Comparison of ENCODE assay signal across 23 cellular contexts in the genomic region with DNA sequence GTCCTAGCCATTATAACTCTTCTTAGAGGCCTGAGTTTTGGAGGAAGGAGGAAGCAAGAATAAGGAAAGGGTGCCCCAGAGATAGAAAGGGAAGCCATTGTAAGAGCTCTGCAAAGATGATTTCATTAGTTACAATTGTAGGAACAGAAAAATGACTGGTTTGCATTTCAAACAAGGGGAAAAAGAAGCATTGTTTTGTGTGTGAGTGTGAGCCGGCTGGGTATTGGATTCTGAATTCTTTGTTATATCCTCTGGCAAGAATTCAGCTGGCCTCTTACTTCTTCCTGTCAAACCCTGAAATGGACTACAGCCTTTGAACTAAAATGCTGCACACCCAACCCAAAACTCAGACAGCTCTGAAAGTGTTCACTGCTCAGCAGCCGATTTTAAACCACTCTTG.
DNase-seq lines count a peak whose midpoint lies in the region; ATAC-seq and TF ChIP-seq lines count a peak whose summit lies in the region.
"Had no signal": no experiment of that assay in that cellular context is flagged by ENCODE, and none has a peak within 500 bp of the region (broad histone marks: within the 10 kb centered on the region; RNA-seq: fewer than 3 reads in every experiment).

No MANE protein-coding gene starts in this region.

- no peak for TF ChIP-seq POLR2A in body of pancreas (IDR thresholded peaks at IDR 0.05)

- H3K4me1 ChIP-seq in body of pancreas, result peaks cover 4% of the 10 kb centered on the region
- H3K4me1 ChIP-seq in neural progenitor cell, result peaks cover 17% of the 10 kb centered on the region
- H3K4me1 ChIP-seq: A549 had no signal

- TF ChIP-seq CTCF in AG10803 (conservative IDR thresholded peaks at IDR 0.05; ENCODE audit: low read length), result no peak
- no peak for TF ChIP-seq CTCF in body of pancreas (IDR thresholded peaks at IDR 0.05)
- no peak for TF ChIP-seq CTCF in neural progenitor cell (IDR thresholded peaks at IDR 0.05)

- H3K4me2 ChIP-seq in neural progenitor cell, result no peak overlapping the region
- H3K4me2 ChIP-seq: A549 had no signal

- H3K4me3 Mint-ChIP-seq in neural progenitor cell, result no peak overlapping the region
- H3K4me3 Mint-ChIP-seq: activated CD4-positive, alpha-beta T cell treated with anti-CD3 and anti-CD28 coated beads, Interleukin-2, amount 10 ng/mL, durations not matched to agents 7 days and 5 days; activated naive CD8-positive, alpha-beta T cell treated with anti-CD3 and anti-CD28 coated beads for 36 hours; CD14-positive monocyte had no signal

- 53 to 61% methylated on average over 2 of the region's 2 CpGs for WGBS in body of pancreas, 2 donors

- H3K27me3 ChIP-seq in body of pancreas (no peaks in the 10 kb centered on the region), neural progenitor cell (no peaks in the 10 kb centered on the region)

- H3K79me2 ChIP-seq in neural progenitor cell (ENCODE audit: low read depth), result no peaks in the 10 kb centered on the region

- H3K36me3 ChIP-seq in body of pancreas (replicated peaks in 1 of 2; ENCODE audit: insufficient read depth in 1 of 2, low read depth in 2 of 2) (no peaks in the 10 kb centered on the region), neural progenitor cell (no peaks in the 10 kb centered on the region)

- H3K27me3 Mint-ChIP-seq in neural progenitor cell (ENCODE audit: insufficient read depth, low read depth), result peaks cover 5% of the 10 kb centered on the region

- intact Hi-C loops in body of pancreas (cut with DNase I), result no loop called here

- H3K4me3 ChIP-seq in AG10803 (ENCODE audit: low read length), result no peak overlapping the region
- no peak overlapping the region for H3K4me3 ChIP-seq in body of pancreas
- H3K4me3 ChIP-seq in neural progenitor cell, result no peak overlapping the region
- H3K4me3 ChIP-seq: A549 had no signal

- H3K36me3 Mint-ChIP-seq in neural progenitor cell, result no peaks in the 10 kb centered on the region
- H3K36me3 Mint-ChIP-seq: activated naive CD8-positive, alpha-beta T cell treated with anti-CD3 and anti-CD28 coated beads for 36 hours; CD14-positive monocyte had no signal

- no peaks in the 10 kb centered on the region for H4K20me1 ChIP-seq in neural progenitor cell (ENCODE audit: low read depth)

- H3K4me1 Mint-ChIP-seq in neural progenitor cell, result peaks cover 8% of the 10 kb centered on the region
- H3K4me1 Mint-ChIP-seq: activated CD4-positive, alpha-beta T cell treated with anti-CD3 and anti-CD28 coated beads, Interleukin-2, amount 10 ng/mL, durations not matched to agents 7 days and 5 days; activated naive CD8-positive, alpha-beta T cell treated with anti-CD3 and anti-CD28 coated beads for 36 hours had no signal

- H3K9ac ChIP-seq in neural progenitor cell, result no peak overlapping the region

- peaks cover 16% of the 10 kb centered on the region for H3K9me3 Mint-ChIP-seq in neural progenitor cell

- peak overlapping the region; percentile 54 for H3K27ac Mint-ChIP-seq in neural progenitor cell
- H3K27ac Mint-ChIP-seq: activated CD4-positive, alpha-beta T cell treated with anti-CD3 and anti-CD28 coated beads, Interleukin-2, amount 10 ng/mL, durations not matched to agents 7 days and 5 days; activated naive CD8-positive, alpha-beta T cell treated with anti-CD3 and anti-CD28 coated beads for 36 hours; CD14-positive monocyte had no signal

- H3F3A ChIP-seq in neural progenitor cell (ENCODE audit: low read depth), result no peaks in the 10 kb centered on the region

- H3K9me3 ChIP-seq in body of pancreas, result no peaks in the 10 kb centered on the region
- peaks cover 6% of the 10 kb centered on the region for H3K9me3 ChIP-seq in neural progenitor cell (ENCODE audit: low read depth)

- no peak for ATAC-seq in body of pancreas
- no peak for ATAC-seq in activated CD4-positive, CD25-positive, alpha-beta regulatory T cell treated with anti-CD3 and anti-CD28 coated beads, Interleukin-2, amount 50 U/mL, for 24 hours
- ATAC-seq: A549, esophagus mucosa, sciatic nerve had no signal

- DNase-seq in AG10803 (ENCODE audit: low read depth) (peak; percentile 78), body of pancreas (no peak), hippocampal formation (lab: John Stamatoyannopoulos, UW) (peak; percentile 8 to 82), neural progenitor cell (ENCODE audit: low spot score) (no peak), GF-D8 (lab: John Stamatoyannopoulos, UW) (no peak), OCI-M1 (lab: John Stamatoyannopoulos, UW) (no peak)
- no peak for DNase-seq in stimulated activated CD4-positive, alpha-beta T cell treated with anti-CD3 and anti-CD28 coated beads, Interleukin-15, amount 100 ng/mL, for 24 hours
- DNase-seq: activated CD4-positive, alpha-beta T cell treated with anti-CD3 and anti-CD28 coated beads, Interleukin-2, amount 10 ng/mL, durations not matched to agents 7 days and 5 days; activated naive CD8-positive, alpha-beta T cell treated with anti-CD3 and anti-CD28 coated beads for 36 hours; effector CD4-positive, alpha-beta T cell; H7; KG1; NCI-H1694 treated with DMSO at 0.1 percent for 48 hours; NCI-H526; posterior cingulate gyrus; RPMI8226; T-helper 2 cell had no signal

- H3K27ac ChIP-seq in body of pancreas, result peak overlapping the region in 3 of 4 donors; percentile 5 to 37 (median 33)
- no peak overlapping the region for H3K27ac ChIP-seq in neural progenitor cell
- H3K27ac ChIP-seq: A549, VCaP had no signal

- H2AFZ ChIP-seq in neural progenitor cell (replicated peaks), result no peak overlapping the region

Comparison
In these comparisons a context has a peak if more than half of its experiments do, and no peak if none do; other contexts are left out.
1. DNase-seq: peak in AG10803 (single experiment) and hippocampal formation (2 of 2); none in body of pancreas (0 of 4), neural progenitor cell (single experiment), GF-D8 (single experiment), OCI-M1 (single experiment) and stimulated activated CD4-positive, alpha-beta T cell treated with anti-CD3 and anti-CD28 coated beads, Interleukin-15, amount 100 ng/mL, for 24 hours (single experiment).